8 cellular contexts compared by ENCODE assay signal in genomic region chr16:67968440-67969285, GRCh38. TPM values are rescaled to one million over a fixed set of nuclear protein-coding genes. Genes with fewer than 3 reads are reported as not detected.
DNase-seq lines count a peak whose midpoint lies in the region; ATAC-seq and TF ChIP-seq lines count a peak whose summit lies in the region.

Gene SLC12A4 (minus strand): TSS chr16:67968637. CDS start chr16:67968553, 84 bp downstream.

- peak within 1 kb of the TSS; percentile 83 for H3K4me2 ChIP-seq in DND-41 (ENCODE audit: insufficient read depth, low read length)
- peak within 1 kb of the TSS; percentile 81 for H3K4me2 ChIP-seq in KMS-11

- DNase-seq in DND-41, result peak; percentile 94
- peak; percentile 84 for DNase-seq in T-helper 22 cell (ENCODE audit: low read depth)
- peak in 49 of 58 donors; percentile 20 to 75 (median 43) for DNase-seq in anterior cingulate cortex (lab: John Stamatoyannopoulos, UW)
- peak; percentile 91 to 97 (median 95) for DNase-seq in right cardiac atrium
- DNase-seq in renal cortical epithelial cell (ENCODE audit: low read depth), result peak; percentile 27
- no peak for DNase-seq in NCI-H187 treated with DMSO at 0.1 percent for 48 hours (lab: John Stamatoyannopoulos, UW)

- H3K36me3 ChIP-seq in DND-41 (ENCODE audit: insufficient read depth, low read length) (peaks cover 6% of the 10 kb centered on the region; the same call in 1 of the 2 replicates), KMS-11 (ENCODE audit: insufficient read depth) (no peaks in the 10 kb centered on the region)

- ATAC-seq in DND-41 (ENCODE audit: insufficient read depth, low read depth) (peak; percentile 94), GM21717 (IDR thresholded peaks at IDR 0.05; ENCODE audit: unreplicated experiment) (peak; percentile 72), right cardiac atrium (peak; percentile 90 to 92)

- H3K9me3 ChIP-seq in DND-41 (ENCODE audit: insufficient read depth, low read length, severe bottlenecking) (no peaks in the 10 kb centered on the region), right cardiac atrium (ENCODE audit: control insufficient read depth, low read length) (no peaks in the 10 kb centered on the region)

- TF ChIP-seq CTCF in DND-41 (IDR thresholded peaks at IDR 0.05; ENCODE audit: borderline replicate concordance, extremely low read depth, low read length, poor library complexity, severe bottlenecking) (no peak), KMS-11 (conservative IDR thresholded peaks at IDR 0.05; ENCODE audit: low read depth, low read length) (no peak)

- H3K79me2 ChIP-seq in DND-41 (ENCODE audit: insufficient read depth, low read length), result peaks cover 13% of the 10 kb centered on the region; the same call in 1 of the 2 replicates
- no peaks in the 10 kb centered on the region for H3K79me2 ChIP-seq in KMS-11 (ENCODE audit: insufficient read depth, low read depth)

- H2AFZ ChIP-seq in DND-41 (ENCODE audit: low read depth, low read length) (peak within 1 kb of the TSS; percentile 82), KMS-11 (ENCODE audit: low read depth) (peak within 1 kb of the TSS; percentile 92)

- peak within 1 kb of the TSS; percentile 81 for H3K9ac ChIP-seq in DND-41 (ENCODE audit: low read depth, low read length)
- peak within 1 kb of the TSS; percentile 69; the same call in 1 of the 2 replicates for H3K9ac ChIP-seq in KMS-11

- H3K4me1 ChIP-seq in DND-41 (ENCODE audit: insufficient read depth, low read length) (peaks cover 26% of the 10 kb centered on the region), KMS-11 (ENCODE audit: low read depth, poor library complexity, severe bottlenecking) (peaks cover 36% of the 10 kb centered on the region), right cardiac atrium (ENCODE audit: control insufficient read depth, insufficient read depth, low read length) (peaks cover 25% of the 10 kb centered on the region)

- H3K27me3 ChIP-seq in DND-41 (ENCODE audit: insufficient read depth, low read length, poor library complexity) (no peaks in the 10 kb centered on the region), KMS-11 (ENCODE audit: insufficient read depth, low read depth) (no peaks in the 10 kb centered on the region), right cardiac atrium (ENCODE audit: control insufficient read depth, insufficient read depth) (no peaks in the 10 kb centered on the region)

- peak within 1 kb of the TSS; percentile 69 for H3K27ac ChIP-seq in DND-41 (ENCODE audit: low read length)
- H3K27ac ChIP-seq in KMS-11, result no peak within 1 kb of the TSS
- H3K27ac ChIP-seq in right cardiac atrium (ENCODE audit: low read length), result peak within 1 kb of the TSS; percentile 83

- intact Hi-C loops in right cardiac atrium (cut with DNase I), result no loop called here

- H3K4me3 ChIP-seq in DND-41 (ENCODE audit: low read depth in 1 of 2, low read length in 2 of 2), result peak within 1 kb of the TSS; percentile 64 to 65
- no peak within 1 kb of the TSS for H3K4me3 ChIP-seq in KMS-11 (IDR thresholded peaks at IDR 0.05; ENCODE audit: insufficient read depth, low read depth, low read length)
- peak within 1 kb of the TSS; percentile 73 for H3K4me3 ChIP-seq in right cardiac atrium (ENCODE audit: low read length)

- 1% methylated on average over 75 of the region's 75 CpGs for WGBS in right cardiac atrium

- H4K20me1 ChIP-seq in DND-41 (ENCODE audit: insufficient read depth, low read length) (peaks cover 19% of the 10 kb centered on the region), KMS-11 (ENCODE audit: insufficient read depth) (no peaks in the 10 kb centered on the region)

RNA-seq across cellular contexts. Expression of gene SLC12A4, which starts in this region (rescaled TPM):
- total RNA-seq in right cardiac atrium (100 to 1,000 TPM in 1 of 4 donors, 10 to 100 TPM in 3; 64.6 to 114 (median 66.8) TPM), renal cortical epithelial cell (42.0 and 104 TPM in 2 replicates)
- polyA plus RNA-seq in right cardiac atrium, result 49.3 TPM
